Comparison of ENCODE assay signal across 8 cellular contexts in genomic region chr3:123258811-123259420, GRCh38. TPM values are rescaled to one million over a fixed set of nuclear protein-coding genes. Genes with fewer than 3 reads are reported as not detected.
A peak's percentile ranks its signal among the peaks of the same experiment; 100 is the strongest.
DNase-seq lines count a peak whose midpoint lies in the region; ATAC-seq and TF ChIP-seq lines count a peak whose summit lies in the region.

No MANE protein-coding gene starts in this region.

- TF ChIP-seq CTCF in DOHH2 (IDR thresholded peaks at IDR 0.05; ENCODE audit: low read depth, low read length, poor library complexity, severe bottlenecking) (peak; percentile 64), LNCAP (IDR thresholded peaks at IDR 0.05) (peak; percentile 79), fibroblast of mammary gland (conservative IDR thresholded peaks at IDR 0.05; ENCODE audit: control insufficient read depth, insufficient read depth, low read depth, low read length) (peak; percentile 71)

- H3K27ac Mint-ChIP-seq in immature natural killer cell = peak overlapping the region in 1 of 6 donors; percentile 6

- no peaks in the 10 kb centered on the region for H3K9me2 ChIP-seq in DOHH2 (replicated peaks; ENCODE audit: control insufficient read depth, low read length)

- H3K4me3 Mint-ChIP-seq in immature natural killer cell = no peak overlapping the region

- no peaks in the 10 kb centered on the region for H3K27me3 Mint-ChIP-seq in immature natural killer cell (ENCODE audit: low read depth in 3 of 3)

- no peaks in the 10 kb centered on the region for H3K79me2 ChIP-seq in DOHH2 (ENCODE audit: control insufficient read depth, low read length)

- no peak for ATAC-seq in HG02970 (IDR thresholded peaks at IDR 0.05; ENCODE audit: low FRiP score, unreplicated experiment)

- no peaks in the 10 kb centered on the region for H4K20me1 ChIP-seq in DOHH2 (ENCODE audit: control insufficient read depth, insufficient read depth, low read depth, low read length)

- H3K36me3 Mint-ChIP-seq in immature natural killer cell = peaks cover 4 to 13% (median 4%) of the 10 kb centered on the region in 3 donors

- H3K9me3 Mint-ChIP-seq in immature natural killer cell = no peaks in the 10 kb centered on the region

- H3K36me3 ChIP-seq in DOHH2 (ENCODE audit: control insufficient read depth, low read length) = no peaks in the 10 kb centered on the region

- H3K9me3 ChIP-seq in DOHH2 (ENCODE audit: control insufficient read depth, insufficient read depth, low read length) = no peaks in the 10 kb centered on the region

- H3K4me1 Mint-ChIP-seq in immature natural killer cell = peaks cover 0 to 1% of the 10 kb centered on the region in 2 donors

- DNase-seq in SHP77 treated with DMSO at 0.1 percent for 48 hours (lab: John Stamatoyannopoulos, UW) (peak; percentile 19), fibroblast of mammary gland (ENCODE audit: low read depth) (peak; percentile 69), pons (ENCODE audit: low spot score) (peak; percentile 52), immature natural killer cell (no peak)
- DNase-seq in activated CD8-positive, alpha-beta memory T cell treated with anti-CD3 and anti-CD28 coated beads for 24 hours = no peak

- H3K27me3 ChIP-seq in DOHH2 (ENCODE audit: control insufficient read depth, low read length) = no peaks in the 10 kb centered on the region

- no peaks in the 10 kb centered on the region for H3K4me1 ChIP-seq in DOHH2 (ENCODE audit: control insufficient read depth, low read length)

- no peak overlapping the region for H3K4me2 ChIP-seq in DOHH2 (ENCODE audit: low read length)

- peaks cover 3% of the 10 kb centered on the region for H3F3A ChIP-seq in DOHH2 (ENCODE audit: control insufficient read depth, insufficient read depth)

- H3K4me3 ChIP-seq in DOHH2 (ENCODE audit: low read length) (no peak overlapping the region), fibroblast of mammary gland (ENCODE audit: control insufficient read depth, low read depth, low read length) (no peak overlapping the region)

- no peak overlapping the region for H3K27ac ChIP-seq in DOHH2 (ENCODE audit: low read depth, low read length)

RNA-seq across cellular contexts. Expression of gene SEC22A, which starts 57.2 kb away (rescaled TPM):
- 10 to 100 TPM in 2 of 3 donors, 1 to 10 TPM in 1; 9.6 to 15.3 (median 14.0) TPM for polyA plus RNA-seq in immature natural killer cell

Comparison
In these comparisons a context has a peak if more than half of its experiments do, and no peak if none do; other contexts are left out.
1. DNase-seq: peak in SHP77 treated with DMSO at 0.1 percent for 48 hours (single experiment), fibroblast of mammary gland (single experiment) and pons (single experiment); none in immature natural killer cell (0 of 3) and activated CD8-positive, alpha-beta memory T cell treated with anti-CD3 and anti-CD28 coated beads for 24 hours (single experiment).
2. Peak in every context shown above with its lines, with median percentiles within 50 percentile points of each other: CTCF ChIP-seq.